9 cellular contexts compared by ENCODE assay signal in the genomic region with DNA sequence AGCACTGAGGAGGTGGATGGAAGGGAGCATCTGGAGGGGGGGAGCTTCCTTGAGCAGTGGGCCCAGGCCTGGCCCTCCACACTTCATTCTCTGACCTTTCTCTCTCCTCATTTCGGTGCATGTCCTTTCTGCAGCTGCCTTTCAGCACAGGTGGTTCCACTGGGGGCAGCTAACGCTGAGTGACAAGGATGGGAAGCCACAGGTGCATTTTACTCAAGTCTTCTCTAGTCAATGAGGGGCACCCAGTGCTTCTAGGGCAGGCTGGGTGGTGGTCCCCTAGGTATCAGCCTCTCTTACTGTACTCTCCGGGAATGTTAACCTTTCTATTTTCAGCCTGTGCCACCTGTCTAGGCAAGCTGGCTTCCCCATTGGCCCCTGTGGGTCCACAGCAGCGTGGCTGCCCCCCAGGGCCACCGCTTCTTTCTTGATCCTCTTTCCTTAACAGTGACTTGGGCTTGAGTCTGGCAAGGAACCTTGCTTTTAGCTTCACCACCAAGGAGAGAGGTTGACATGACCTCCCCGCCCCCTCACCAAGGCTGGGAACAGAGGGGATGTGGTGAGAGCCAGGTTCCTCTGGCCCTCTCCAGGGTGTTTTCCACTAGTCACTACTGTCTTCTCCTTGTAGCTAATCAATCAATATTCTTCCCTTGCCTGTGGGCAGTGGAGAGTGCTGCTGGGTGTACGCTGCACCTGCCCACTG. TPM values are rescaled to one million over a fixed set of nuclear protein-coding genes. Genes with fewer than 3 reads are reported as not detected.
DNase-seq lines count a peak whose midpoint lies in the region; ATAC-seq, FAIRE-seq and TF ChIP-seq lines count a peak whose summit lies in the region.
"Had no signal": no experiment of that assay in that cellular context is flagged by ENCODE, and none has a peak within 500 bp of the region (broad histone marks: within the 10 kb centered on the region; RNA-seq: fewer than 3 reads in every experiment).

No MANE protein-coding gene starts in this region.

- no TSS peak for BruUV-seq in GM12878 (replicated peaks; lab: Mats Ljungman, UMichigan)

- POLR2A ChIA-PET in CD8-positive, alpha-beta memory T cell (lab: Charles Lee), result interaction anchor here (0.5 kb wide), 1 partner anchor 188 kb away, joined by 3 read pairs; no protein-coding TSS in a partner anchor
- POLR2A ChIA-PET in GM12878 (lab: Charles Lee), result interaction anchor here (0.5 to 1.4 kb wide), 4 partner anchors 40 to 94 kb away, joined by 4 to 5 read pairs (median 4); no protein-coding TSS in a partner anchor

- peaks cover 14 to 23% (median 17%) of the 10 kb centered on the region in 3 donors for H3K4me1 Mint-ChIP-seq in CD8-positive, alpha-beta memory T cell
- H3K4me1 Mint-ChIP-seq in nephron, result peaks cover 40% of the 10 kb centered on the region

- intact Hi-C loops in GM12878 (cut with micrococcal nuclease; ENCODE audit: unreplicated experiment), result loop anchor here (1.0 to 5.0 kb wide), 4 partner anchors 62 to 372 kb away; no protein-coding TSS in a partner anchor

- no peaks in the 10 kb centered on the region for H3K27me3 ChIP-seq in CD8-positive, alpha-beta memory T cell (ENCODE audit: insufficient read depth, low read length, poor library complexity, severe bottlenecking)
- H3K27me3 ChIP-seq in GM12878 (replicated peaks in 1 of 2; ENCODE audit: control insufficient read depth in 2 of 2, insufficient read depth in 2 of 2, low read length in 1 of 2) (no peaks in the 10 kb centered on the region), foreskin keratinocyte (no peaks in the 10 kb centered on the region)
- H3K27me3 ChIP-seq: right lobe of liver had no signal

- H3K27ac Mint-ChIP-seq in CD8-positive, alpha-beta memory T cell, result peak overlapping the region; percentile 21 to 86 (median 48)
- peak overlapping the region; percentile 43 to 69 (median 68) for H3K27ac Mint-ChIP-seq in nephron

- no peaks in the 10 kb centered on the region for H3K27me3 Mint-ChIP-seq in CD8-positive, alpha-beta memory T cell
- no peaks in the 10 kb centered on the region for H3K27me3 Mint-ChIP-seq in nephron (ENCODE audit: low read depth)

- peak; percentile 31; the same call in 1 of the 2 replicates for TF ChIP-seq POLR2A in GM12878 (IDR thresholded peaks at IDR 0.05; ENCODE audit: low read depth, low read length)

- peaks cover under 1% of the 10 kb centered on the region for H3K36me3 ChIP-seq in CD8-positive, alpha-beta memory T cell (ENCODE audit: insufficient read depth, low read length)
- peaks cover 18 to 23% of the 10 kb centered on the region in 2 experiments for H3K36me3 ChIP-seq in GM12878 (ENCODE audit: control insufficient read depth in 2 of 2, insufficient read depth in 2 of 2, low read length in 1 of 2)

- RAD21 ChIA-PET in GM12878 (lab: Charles Lee; ENCODE audit: unreplicated experiment), result interaction anchor here (0.9 to 6.0 kb wide), 9 partner anchors 12 to 254 kb away, joined by 3 to 65 read pairs (median 6); no protein-coding TSS in a partner anchor

- H4K20me1 ChIP-seq in GM12878 (ENCODE audit: control insufficient read depth, insufficient read depth), result no peaks in the 10 kb centered on the region

- 85% methylated on average over 7 of the region's 7 CpGs for whole genome bisulfite sequencing in GM12878 (ENCODE audit: insufficient coverage, insufficient replicate concordance, low lambda C conversion rate, missing lambda C conversion rate)

- TF ChIP-seq EP300 in GM12878 (IDR thresholded peaks at IDR 0.05; ENCODE audit: borderline replicate concordance in 1 of 2, control insufficient read depth in 1 of 2, low read depth in 2 of 2, low read length in 2 of 2), result no peak

- ATAC-seq in GM12878 (peak; percentile 18), foreskin keratinocyte (no peak)

- H3K9me3 Mint-ChIP-seq in CD8-positive, alpha-beta memory T cell, result no peaks in the 10 kb centered on the region
- H3K9me3 Mint-ChIP-seq in nephron, result no peaks in the 10 kb centered on the region

- SMC1A ChIA-PET in GM12878 (lab: Charles Lee; ENCODE audit: uncharacterized antibody, unreplicated experiment), result interaction anchor here (0.7 to 5.1 kb wide), 15 partner anchors 12 to 326 kb away, joined by 3 to 37 read pairs (median 3); no protein-coding TSS in a partner anchor

- peaks cover 0 to 45% (median 14%) of the 10 kb centered on the region in 3 donors for H3K36me3 Mint-ChIP-seq in CD8-positive, alpha-beta memory T cell
- peaks cover 35% of the 10 kb centered on the region for H3K36me3 Mint-ChIP-seq in nephron (ENCODE audit: low read depth)

- no peak overlapping the region for H3K9ac ChIP-seq in GM12878 (ENCODE audit: control insufficient read depth, insufficient read depth, low read length)

- no peak overlapping the region for H3K4me3 Mint-ChIP-seq in CD8-positive, alpha-beta memory T cell
- no peak overlapping the region for H3K4me3 Mint-ChIP-seq in nephron

- no peak for TF ChIP-seq CTCF in GM12878 (IDR thresholded peaks at IDR 0.05 in 2 of 3, conservative IDR thresholded peaks at IDR 0.05 in 1 of 3; ENCODE audit: control insufficient read depth in 2 of 3, extremely low read depth in 1 of 3, insufficient read depth in 1 of 3, low read depth in 3 of 3, low read length in 3 of 3)
- no peak for TF ChIP-seq CTCF in nephron (IDR thresholded peaks at IDR 0.05; ENCODE audit: unreplicated experiment in 3 of 3)
- no peak for TF ChIP-seq CTCF in foreskin keratinocyte (conservative IDR thresholded peaks at IDR 0.05)

- in situ Hi-C loops in GM12878 (cut with MboI), result no loop called here

- no peak overlapping the region for H3K4me3 ChIP-seq in CD8-positive, alpha-beta memory T cell (ENCODE audit: low read length)
- H3K4me3 ChIP-seq in GM12878, result no peak overlapping the region
- H3K4me3 ChIP-seq: right lobe of liver had no signal

- no peak for FAIRE-seq in GM12878 (lab: Jason Lieb, UNC)

- H2AFZ ChIP-seq in GM12878 (ENCODE audit: control insufficient read depth, low read depth, low read length), result no peak overlapping the region

- TF ChIP-seq RAD21 in GM12878 (IDR thresholded peaks at IDR 0.05; ENCODE audit: insufficient read depth, low read depth, low read length), result no peak

- H3K27ac ChIP-seq in CD8-positive, alpha-beta memory T cell (ENCODE audit: low read depth, low read length), result no peak overlapping the region
- H3K27ac ChIP-seq in GM12878 (ENCODE audit: control insufficient read depth, insufficient read depth), result no peak overlapping the region
- H3K27ac ChIP-seq in foreskin keratinocyte, result no peak overlapping the region
- H3K27ac ChIP-seq: right lobe of liver had no signal

- peaks cover 4% of the 10 kb centered on the region for H3K4me1 ChIP-seq in CD8-positive, alpha-beta memory T cell (ENCODE audit: insufficient read depth, low read length)
- no peaks in the 10 kb centered on the region for H3K4me1 ChIP-seq in GM12878 (ENCODE audit: control insufficient read depth, insufficient read depth, low read length)
- peaks cover 23% of the 10 kb centered on the region for H3K4me1 ChIP-seq in foreskin keratinocyte
- H3K4me1 ChIP-seq: right lobe of liver had no signal

- CTCF ChIA-PET in CD8-positive, alpha-beta memory T cell (lab: Charles Lee), result interaction anchor here (0.9 to 7.8 kb wide), 14 partner anchors 9 to 253 kb away, joined by 3 to 114 read pairs (median 6); a partner anchor contains a TSS
- CTCF ChIA-PET in GM12878 (lab: Yijun Ruan, JAX), result interaction anchor here (0.6 to 7.2 kb wide), 26 partner anchors 9 to 373 kb away, joined by 3 to 163 read pairs (median 4); no protein-coding TSS in a partner anchor

- H3K4me2 ChIP-seq in GM12878 (ENCODE audit: control insufficient read depth, insufficient read depth), result no peak overlapping the region

- DNase-seq in CD8-positive, alpha-beta memory T cell, result no peak
- peak; percentile 34 for DNase-seq in NAMALWA (ENCODE audit: low spot score)
- no peak for DNase-seq in GM12878 (ENCODE audit: low read depth, low spot score)
- no peak for DNase-seq in NCI-H1092 treated with DMSO at 0.1 percent for 48 hours (lab: John Stamatoyannopoulos, UW)
- no peak for DNase-seq in stimulated activated naive CD4-positive, alpha-beta T cell treated with Interleukin-2 at 50 U/mL for 16 hours (lab: John Stamatoyannopoulos, UW)
- DNase-seq in foreskin keratinocyte, result no peak
- no peak for DNase-seq in Ammon's horn (ENCODE audit: low spot score)
- DNase-seq: right lobe of liver had no signal

- H3K9me3 ChIP-seq in CD8-positive, alpha-beta memory T cell (ENCODE audit: low read length), result no peaks in the 10 kb centered on the region
- H3K9me3 ChIP-seq in GM12878 (replicated peaks; ENCODE audit: control insufficient read depth, insufficient read depth, low read length), result no peaks in the 10 kb centered on the region
- H3K9me3 ChIP-seq: right lobe of liver had no signal

- H3K79me2 ChIP-seq in GM12878 (ENCODE audit: control insufficient read depth, insufficient read depth, low read length), result no peaks in the 10 kb centered on the region

RNA-seq across cellular contexts. Expression of a gene that starts 43.2 kb away (rescaled TPM):
- total RNA-seq in CD8-positive, alpha-beta memory T cell, result 100 to 1,000 TPM; 205 to 219 TPM
- polyA plus RNA-seq in CD8-positive, alpha-beta memory T cell, result 131 TPM
- 140 and 147 TPM in 2 replicates for total RNA-seq in GM12878 (2013; cell fraction: nucleolus; rRNA removed)
- total RNA-seq in GM12878 (2014; rRNA removed), result 169 and 170 TPM in 2 replicates
- 113 TPM in 2 replicates for total RNA-seq in GM12878 (2014; rRNA removed; fragmentation: Illumina TruSeq; extraction: Trizol)
- total RNA-seq in GM12878 (2021), result 158 and 159 TPM in 2 replicates
- polyA plus RNA-seq in GM12878 (2011; ENCODE audit: low read depth), result 150 TPM
- 82.0 and 85.6 TPM in 2 replicates for polyA plus RNA-seq in GM12878 (2011; rRNA removed)
- polyA plus RNA-seq in GM12878 (2011; cell fraction: cytosol; rRNA removed), result 64.5 and 86.8 TPM in 2 replicates
- 113 and 117 TPM in 2 replicates for polyA plus RNA-seq in GM12878 (2011; cell fraction: nucleus; rRNA removed)
- 119 and 138 TPM in 2 replicates for polyA plus RNA-seq in GM12878 (2012)
- 179 and 220 TPM in 2 replicates for polyA plus RNA-seq in GM12878 (2014; fragmentation: Illumina TruSeq; extraction: Trizol)
- 10 to 100 TPM; 39.9 to 66.4 TPM for polyA plus RNA-seq in GM12878 (2014; fragmentation: Nextera tagmentation; extraction: Ambion mirVana)
- polyA plus RNA-seq in GM12878 (2014; rRNA removed), result 112 and 129 TPM in 2 replicates
- 100 to 1,000 TPM; 193 to 202 TPM for polyA plus RNA-seq in GM12878 (2016; fragmentation: Nextera tagmentation; extraction: Ambion mirVana)
- 92.7 and 110 TPM in 2 replicates for polyA minus RNA-seq in GM12878 (2011; rRNA and poly(A)+ RNA removed)
- polyA minus RNA-seq in GM12878 (2011; cell fraction: cytosol; rRNA and poly(A)+ RNA removed), result 45.7 and 53.5 TPM in 2 replicates
- polyA minus RNA-seq in GM12878 (2011; cell fraction: nucleus; rRNA and poly(A)+ RNA removed), result 34.2 and 41.5 TPM in 2 replicates
- total RNA-seq in foreskin keratinocyte, result 119 and 130 TPM in 2 replicates
- 95.9 and 107 TPM in 2 replicates for polyA plus RNA-seq in foreskin keratinocyte

RNA-seq across cellular contexts. Expression of a gene that starts 43.5 kb away (rescaled TPM):
- 10 to 100 TPM; 28.6 to 30.6 TPM for total RNA-seq in CD8-positive, alpha-beta memory T cell
- polyA plus RNA-seq in CD8-positive, alpha-beta memory T cell, result 17.3 TPM
- total RNA-seq in GM12878 (2013; cell fraction: nucleolus; rRNA removed), result 576 and 594 TPM in 2 replicates
- total RNA-seq in GM12878 (2014; rRNA removed) (40.7 and 49.1 TPM in 2 replicates), GM12878 (2014; rRNA removed; fragmentation: Illumina TruSeq; extraction: Trizol) (50.5 and 59.0 TPM in 2 replicates), GM12878 (2021) (55.7 and 56.5 TPM in 2 replicates), foreskin keratinocyte (27.6 and 28.6 TPM in 2 replicates)
- polyA plus RNA-seq in GM12878 (2011; ENCODE audit: low read depth), result 19.4 TPM
- polyA plus RNA-seq in GM12878 (2011; rRNA removed) (98.3 and 138 TPM in 2 replicates), GM12878 (2014; fragmentation: Illumina TruSeq; extraction: Trizol) (40.4 and 51.5 TPM in 2 replicates), GM12878 (2014; fragmentation: Nextera tagmentation; extraction: Ambion mirVana) (10 to 100 TPM; 17.0 to 19.1 TPM), GM12878 (2014; rRNA removed) (38.3 and 45.2 TPM in 2 replicates), GM12878 (2016; fragmentation: Nextera tagmentation; extraction: Ambion mirVana) (10 to 100 TPM; 34.6 to 38.8 TPM), foreskin keratinocyte (8.1 and 12.4 TPM in 2 replicates)
- 38.8 and 40.0 TPM in 2 replicates for polyA plus RNA-seq in GM12878 (2011; cell fraction: cytosol; rRNA removed)
- 99.7 and 103 TPM in 2 replicates for polyA plus RNA-seq in GM12878 (2011; cell fraction: nucleus; rRNA removed)
- polyA plus RNA-seq in GM12878 (2012), result 25.9 and 33.0 TPM in 2 replicates
- polyA minus RNA-seq in GM12878 (2011; rRNA and poly(A)+ RNA removed), result 70.4 and 80.5 TPM in 2 replicates
- polyA minus RNA-seq in GM12878 (2011; cell fraction: cytosol; rRNA and poly(A)+ RNA removed), result 21.6 and 38.6 TPM in 2 replicates
- polyA minus RNA-seq in GM12878 (2011; cell fraction: nucleus; rRNA and poly(A)+ RNA removed), result 43.3 and 65.3 TPM in 2 replicates
